ENCODE assay signal across 22 cellular contexts in genomic region chr5:132901036-132901435, GRCh38. TPM values are rescaled to one million over a fixed set of nuclear protein-coding genes. Genes with fewer than 3 reads are reported as not detected.
DNase-seq lines count a peak whose midpoint lies in the region; ATAC-seq and TF ChIP-seq lines count a peak whose summit lies in the region.
"Had no signal": no experiment of that assay in that cellular context is flagged by ENCODE, and none has a peak within 500 bp of the region (broad histone marks: within the 10 kb centered on the region; RNA-seq: fewer than 3 reads in every experiment).

No MANE protein-coding gene starts in this region.

- no peak for ATAC-seq in CD4-positive, CD25-positive, alpha-beta regulatory T cell (ENCODE audit: low read depth in 2 of 2)
- ATAC-seq in PC-3 (no peak), upper lobe of right lung (no peak)
- ATAC-seq: CD8-positive, alpha-beta T cell; HCT116 had no signal

- CTCF ChIA-PET in PC-3 (lab: Charles Lee) = no interaction called here

- H3K36me3 Mint-ChIP-seq in CD4-positive, CD25-positive, alpha-beta regulatory T cell = peaks cover 25% of the 10 kb centered on the region

- POLR2A ChIA-PET in PC-3 (lab: Charles Lee; ENCODE audit: unreplicated experiment) = no interaction called here

- intact Hi-C loops in PC-3 (cut with micrococcal nuclease) = no loop called here
- intact Hi-C loops in upper lobe of right lung (cut with DNase I) = no loop called here

- H3K4me1 Mint-ChIP-seq in CD4-positive, CD25-positive, alpha-beta regulatory T cell = peaks cover 9 to 27% (median 12%) of the 10 kb centered on the region in 4 donors

- peaks cover 33% of the 10 kb centered on the region for H3K36me3 ChIP-seq in CD4-positive, CD25-positive, alpha-beta regulatory T cell (ENCODE audit: control insufficient read depth, insufficient read depth, low read length)
- H3K36me3 ChIP-seq in PC-3 (ENCODE audit: low read depth, low read length) = peaks cover 19% of the 10 kb centered on the region
- H3K36me3 ChIP-seq in upper lobe of right lung = peaks cover 73% of the 10 kb centered on the region

- no peaks in the 10 kb centered on the region for H4K20me1 ChIP-seq in PC-3 (ENCODE audit: low read length)

- no peak overlapping the region for H3K4me2 ChIP-seq in PC-3 (ENCODE audit: low read length)
- H3K4me2 ChIP-seq: BLaER1 treated with 17β-estradiol and CSF1 and Interleukin-3, amounts not matched to agents 10 nM and 100 nM had no signal

- H3K27ac Mint-ChIP-seq in CD4-positive, CD25-positive, alpha-beta regulatory T cell = peak overlapping the region in 2 of 3 donors; percentile 21 to 65
- H3K27ac Mint-ChIP-seq: CD8-positive, alpha-beta T cell; IgD-negative memory B cell had no signal

- H3K4me3 Mint-ChIP-seq in CD4-positive, CD25-positive, alpha-beta regulatory T cell = no peak overlapping the region
- H3K4me3 Mint-ChIP-seq: CD8-positive, alpha-beta T cell; IgD-negative memory B cell had no signal

- no peak overlapping the region for H3K9ac ChIP-seq in PC-3 (ENCODE audit: low read length)
- H3K9ac ChIP-seq: BLaER1 treated with 17β-estradiol and CSF1 and Interleukin-3, amounts not matched to agents 10 nM and 100 nM had no signal

- H3K4me3 ChIP-seq in CD4-positive, CD25-positive, alpha-beta regulatory T cell (ENCODE audit: low read depth, low read length) = no peak overlapping the region
- H3K4me3 ChIP-seq in Jurkat, Clone E6-1 (ENCODE audit: low read length) = no peak overlapping the region
- H3K4me3 ChIP-seq in PC-3 (ENCODE audit: low read length) (no peak overlapping the region), upper lobe of right lung (no peak overlapping the region)
- H3K4me3 ChIP-seq: BLaER1 treated with 17β-estradiol and CSF1 and Interleukin-3, amounts not matched to agents 10 nM and 100 nM had no signal

- H3K9me3 ChIP-seq in CD4-positive, CD25-positive, alpha-beta regulatory T cell (ENCODE audit: control insufficient read depth in 2 of 2, low read length in 2 of 2) = no peaks in the 10 kb centered on the region
- H3K9me3 ChIP-seq in PC-3 (ENCODE audit: low read length) (no peaks in the 10 kb centered on the region), upper lobe of right lung (no peaks in the 10 kb centered on the region)
- H3K9me3 ChIP-seq: BLaER1 treated with 17β-estradiol and CSF1 and Interleukin-3, amounts not matched to agents 10 nM and 100 nM had no signal

- BruUV-seq in PC-3 (replicated peaks; lab: Mats Ljungman, UMichigan) = TSS peak; percentile 2

- no peaks in the 10 kb centered on the region for H3K4me1 ChIP-seq in CD4-positive, CD25-positive, alpha-beta regulatory T cell (ENCODE audit: control insufficient read depth, insufficient read depth, low read length, poor library complexity, severe bottlenecking)
- H3K4me1 ChIP-seq in PC-3 (ENCODE audit: insufficient read depth, low read length) (no peaks in the 10 kb centered on the region), upper lobe of right lung (no peaks in the 10 kb centered on the region)
- H3K4me1 ChIP-seq: BLaER1 treated with 17β-estradiol and CSF1 and Interleukin-3, amounts not matched to agents 10 nM and 100 nM had no signal

- no peaks in the 10 kb centered on the region for H3F3A ChIP-seq in PC-3 (ENCODE audit: low read length, unreplicated experiment)

- H3K9me3 Mint-ChIP-seq in CD4-positive, CD25-positive, alpha-beta regulatory T cell = no peaks in the 10 kb centered on the region
- H3K9me3 Mint-ChIP-seq: CD8-positive, alpha-beta T cell; IgD-negative memory B cell had no signal

- no peak overlapping the region for H3K27ac ChIP-seq in CD4-positive, CD25-positive, alpha-beta regulatory T cell (ENCODE audit: insufficient read depth, low read length, poor library complexity, severe bottlenecking)
- H3K27ac ChIP-seq in PC-3 (ENCODE audit: low read length) = no peak overlapping the region
- H3K27ac ChIP-seq in upper lobe of right lung = no peak overlapping the region
- H3K27ac ChIP-seq: 22Rv1; BLaER1 treated with 17β-estradiol and CSF1 and Interleukin-3, amounts not matched to agents 10 nM and 100 nM had no signal

- TF ChIP-seq CTCF in PC-3 (conservative IDR thresholded peaks at IDR 0.05; ENCODE audit: low read depth, low read length) (no peak), upper lobe of right lung (IDR thresholded peaks at IDR 0.05) (no peak)

- no peaks in the 10 kb centered on the region for H3K27me3 ChIP-seq in CD4-positive, CD25-positive, alpha-beta regulatory T cell (ENCODE audit: control insufficient read depth, insufficient read depth, low read length)
- H3K27me3 ChIP-seq in PC-3 (ENCODE audit: low read length) = no peaks in the 10 kb centered on the region
- H3K27me3 ChIP-seq in upper lobe of right lung = no peaks in the 10 kb centered on the region
- H3K27me3 ChIP-seq: BLaER1 treated with 17β-estradiol and CSF1 and Interleukin-3, amounts not matched to agents 10 nM and 100 nM had no signal

- no peaks in the 10 kb centered on the region for H3K27me3 Mint-ChIP-seq in CD4-positive, CD25-positive, alpha-beta regulatory T cell
- H3K27me3 Mint-ChIP-seq: IgD-negative memory B cell had no signal

- DNase-seq in NCI-H1417 (lab: John Stamatoyannopoulos, UW) (peak in 2 of 3 experiments; percentile 0 to 16), NCI-H1417 treated with DMSO at 0.1 percent for 48 hours (lab: John Stamatoyannopoulos, UW) (no peak), PC-3 (no peak), upper lobe of right lung (no peak), Ammon's horn (ENCODE audit: low spot score) (no peak), Kasumi-1 (lab: John Stamatoyannopoulos, UW) (no peak)
- no peak for DNase-seq in CD4-positive, CD25-positive, alpha-beta regulatory T cell
- DNase-seq in Jurkat, Clone E6-1 (ENCODE audit: low read depth, low spot score) = peak; percentile 65
- DNase-seq: ACHN; CD8-positive, alpha-beta T cell; GOT3; MM.1S; NCI-H1048; NCI-H1694 treated with DMSO at 0.1 percent for 48 hours; NCI-H2081 treated with DMSO at 0.1 percent for 48 hours; NCI-H774; Right ventricle myocardium superior had no signal

- no peaks in the 10 kb centered on the region for H3K9me2 ChIP-seq in PC-3 (replicated peaks; ENCODE audit: low read length)

- H2AFZ ChIP-seq in PC-3 (ENCODE audit: low read length) = no peak overlapping the region

- no peaks in the 10 kb centered on the region for H3K79me2 ChIP-seq in PC-3 (ENCODE audit: low read length)

RNA-seq across cellular contexts. Expression of gene LEAP2, which starts 27.6 kb away (rescaled TPM):
- total RNA-seq in CD4-positive, CD25-positive, alpha-beta regulatory T cell = 1.3 TPM
- 1 to 10 TPM in 2 of 4 donors, under 1 TPM in 1, not detected in 1; 0.44 to 1.8 (median 1.5) TPM for polyA plus RNA-seq in CD4-positive, CD25-positive, alpha-beta regulatory T cell
- polyA plus RNA-seq in Jurkat, Clone E6-1 (2012; ENCODE audit: insufficient read depth, insufficient read length) = 3.3 TPM
- total RNA-seq in PC-3 (2014; rRNA removed) = 0.36 TPM in 1 of 2 replicates, not detected in the other
- 0.69 TPM for total RNA-seq in upper lobe of right lung

RNA-seq across cellular contexts. Expression of gene UQCRQ, which starts 34.6 kb away (rescaled TPM):
- 88.5 TPM for total RNA-seq in CD4-positive, CD25-positive, alpha-beta regulatory T cell
- 100 to 1,000 TPM; 555 to 604 (median 574) TPM for polyA plus RNA-seq in CD4-positive, CD25-positive, alpha-beta regulatory T cell
- polyA plus RNA-seq in Jurkat, Clone E6-1 (2012; ENCODE audit: insufficient read depth, insufficient read length) = 592 TPM
- total RNA-seq in PC-3 (2014; rRNA removed) (190 and 198 TPM in 2 replicates), upper lobe of right lung (256 TPM)

RNA-seq across cellular contexts. Expression of gene GDF9, which starts 34.8 kb away (rescaled TPM):
- total RNA-seq in CD4-positive, CD25-positive, alpha-beta regulatory T cell = 0.35 TPM
- under 1 TPM in 3 of 4 donors, not detected in 1; 0.11 to 0.24 (median 0.24) TPM for polyA plus RNA-seq in CD4-positive, CD25-positive, alpha-beta regulatory T cell
- polyA plus RNA-seq in Jurkat, Clone E6-1 (2012; ENCODE audit: insufficient read depth, insufficient read length) = 2.5 TPM
- total RNA-seq in PC-3 (2014; rRNA removed) (not detected in 2 replicates), upper lobe of right lung (0.46 TPM)
- total RNA-seq: LHCN-M2 had no signal
- polyA plus RNA-seq: IgD-negative memory B cell had no signal

Comparison
In these comparisons a context has a peak if more than half of its experiments do, and no peak if none do; other contexts are left out.
1. DNase-seq: peak in NCI-H1417 (2 of 3) and Jurkat, Clone E6-1 (single experiment); none in NCI-H1417 treated with DMSO at 0.1 percent for 48 hours (single experiment), CD4-positive, CD25-positive, alpha-beta regulatory T cell (0 of 3), PC-3 (single experiment), upper lobe of right lung (single experiment), Ammon's horn (single experiment) and Kasumi-1 (0 of 2).